Comparison of ENCODE assay signal across 2 cellular contexts in genomic region chr17:82259972-82260961, GRCh38. TPM values are rescaled to one million over a fixed set of nuclear protein-coding genes. Genes with fewer than 3 reads are reported as not detected.
"Had no signal": no experiment of that assay in that cellular context is flagged by ENCODE, and none has a peak within 500 bp of the region (broad histone marks: within the 10 kb centered on the region; RNA-seq: fewer than 3 reads in every experiment).

No MANE protein-coding gene starts in this region.

RNA-seq across cellular contexts. Expression of gene CD7, which starts 57.1 kb away (rescaled TPM):
- total RNA-seq: cerebellum had no signal
- polyA plus RNA-seq: fibroblast of lung had no signal
